ENCODE assay signal across 8 cellular contexts in the genomic region with DNA sequence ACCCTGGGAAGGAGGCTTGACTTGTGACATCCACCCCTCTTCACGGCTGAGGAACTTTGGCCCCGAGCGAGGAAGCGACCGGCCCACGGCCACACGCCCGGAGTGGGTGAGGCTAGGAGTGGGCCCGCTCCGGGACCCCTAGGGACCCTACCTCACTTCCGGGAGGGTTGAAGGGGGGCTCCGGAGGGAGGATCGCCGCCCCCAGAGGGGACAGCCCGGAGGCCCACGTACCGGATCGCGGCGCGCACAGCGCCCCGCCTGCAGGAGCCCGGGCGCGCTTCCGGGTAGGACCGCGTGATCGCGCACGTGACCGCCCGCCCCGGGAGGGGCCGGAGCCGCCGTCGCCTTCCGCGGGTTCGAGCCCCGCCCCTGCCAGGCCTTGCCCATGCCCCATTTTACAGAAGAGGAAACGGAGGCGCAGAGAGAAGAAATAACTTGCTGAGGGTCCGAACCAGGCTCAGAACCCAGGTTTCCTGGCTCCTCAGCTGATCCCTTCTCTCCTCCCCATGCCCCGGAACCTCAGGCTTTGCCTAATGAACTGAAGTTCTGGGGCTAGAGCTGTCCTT. TPM values are rescaled to one million over a fixed set of nuclear protein-coding genes. Genes with fewer than 3 reads are reported as not detected.
DNase-seq lines count a peak whose midpoint lies in the region; ATAC-seq and TF ChIP-seq lines count a peak whose summit lies in the region.

A gene (minus strand): TSS at position 280 of the 566 bp plus-strand sequence. CDS start 3,695 bp downstream, outside the sequence.

- ATAC-seq in GM18505 (IDR thresholded peaks at IDR 0.05; ENCODE audit: unreplicated experiment) (peak; percentile 88), HG02970 (IDR thresholded peaks at IDR 0.05; ENCODE audit: low FRiP score, unreplicated experiment) (peak; percentile 84)

- peak within 1 kb of the TSS; percentile 94 for H3K4me3 Mint-ChIP-seq in activated CD4-positive, alpha-beta memory T cell treated with anti-CD3 and anti-CD28 coated beads, Interleukin-2, amount 10 ng/mL, durations not matched to agents 7 days and 5 days

- POLR2A ChIA-PET in activated CD4-positive, alpha-beta memory T cell treated with anti-CD3 and anti-CD28 coated beads, Interleukin-2, amount 10 ng/mL, durations not matched to agents 7 days and 5 days (lab: Charles Lee) = interaction anchor here (0.7 to 2.2 kb wide), 10 partner anchors 12 to 312 kb away, joined by 3 to 11 read pairs (median 4); a partner anchor contains a TSS

- no peaks in the 10 kb centered on the region for H3K9me3 Mint-ChIP-seq in activated CD4-positive, alpha-beta memory T cell treated with anti-CD3 and anti-CD28 coated beads, Interleukin-2, amount 10 ng/mL, durations not matched to agents 7 days and 5 days

- CTCF ChIA-PET in activated CD4-positive, alpha-beta memory T cell treated with anti-CD3 and anti-CD28 coated beads, Interleukin-2, amount 10 ng/mL, durations not matched to agents 7 days and 5 days (lab: Charles Lee) = interaction anchor here (1.2 kb wide), 1 partner anchor 21 kb away, joined by 4 read pairs; no protein-coding TSS in a partner anchor

- peaks cover 44% of the 10 kb centered on the region for H3K4me1 Mint-ChIP-seq in activated CD4-positive, alpha-beta memory T cell treated with anti-CD3 and anti-CD28 coated beads, Interleukin-2, amount 10 ng/mL, durations not matched to agents 7 days and 5 days

- peak within 1 kb of the TSS; percentile 84 for H3K27ac Mint-ChIP-seq in activated CD4-positive, alpha-beta memory T cell treated with anti-CD3 and anti-CD28 coated beads, Interleukin-2, amount 10 ng/mL, durations not matched to agents 7 days and 5 days

- peaks cover 33% of the 10 kb centered on the region for H3K36me3 Mint-ChIP-seq in activated CD4-positive, alpha-beta memory T cell treated with anti-CD3 and anti-CD28 coated beads, Interleukin-2, amount 10 ng/mL, durations not matched to agents 7 days and 5 days (ENCODE audit: low read depth)

- DNase-seq in 8988T (peak; percentile 77), NCI-H2227 treated with DMSO at 0.1 percent for 48 hours (lab: John Stamatoyannopoulos, UW) (peak; percentile 32), medulla oblongata (ENCODE audit: extremely low spot score) (peak; percentile 75)
- DNase-seq in activated CD4-positive, alpha-beta memory T cell treated with anti-CD3 and anti-CD28 coated beads, Interleukin-2, amount 10 ng/mL, durations not matched to agents 7 days and 5 days = peak; percentile 87
- peak; percentile 62 for DNase-seq in effector CD4-positive, alpha-beta T cell
- DNase-seq in stimulated activated CD4-positive, alpha-beta T cell treated with anti-CD3 and anti-CD28 coated beads, TNF-alpha, amount 100 ng/mL, for 48 hours (ENCODE audit: low read depth in 3 of 3) = peak; percentile 65 to 84 (median 68)

- peaks cover 10% of the 10 kb centered on the region for H3K27me3 Mint-ChIP-seq in activated CD4-positive, alpha-beta memory T cell treated with anti-CD3 and anti-CD28 coated beads, Interleukin-2, amount 10 ng/mL, durations not matched to agents 7 days and 5 days

- TF ChIP-seq POLR2A in GM18505 (IDR thresholded peaks at IDR 0.05; ENCODE audit: borderline replicate concordance, extremely low read depth, insufficient read depth, insufficient read length) = peak; percentile 93

RNA-seq across cellular contexts. Expression of the gene that starts here (rescaled TPM):
- total RNA-seq in activated CD4-positive, alpha-beta memory T cell treated with anti-CD3 and anti-CD28 coated beads, Interleukin-2, amount 10 ng/mL, durations not matched to agents 7 days and 5 days = 10 to 100 TPM; 85.4 to 88.3 TPM

Comparison
In these comparisons a context has a peak if more than half of its experiments do, and no peak if none do; other contexts are left out.
1. Peak in every context shown above with its lines: DNase-seq and ATAC-seq.
2. DNase-seq: peak in every context shown above with its lines; median percentile 87 in activated CD4-positive, alpha-beta memory T cell treated with anti-CD3 and anti-CD28 coated beads, Interleukin-2, amount 10 ng/mL, durations not matched to agents 7 days and 5 days; 77 in 8988T; 75 in medulla oblongata; 68 in stimulated activated CD4-positive, alpha-beta T cell treated with anti-CD3 and anti-CD28 coated beads, TNF-alpha, amount 100 ng/mL, for 48 hours; 62 in effector CD4-positive, alpha-beta T cell; 32 in NCI-H2227 treated with DMSO at 0.1 percent for 48 hours.